ENCODE assay signal across 20 cellular contexts in genomic region chr7:132406039-132406438, GRCh38.
DNase-seq lines count a peak whose midpoint lies in the region; TF ChIP-seq lines count a peak whose summit lies in the region.
"Had no signal": no experiment of that assay in that cellular context is flagged by ENCODE, and none has a peak within 500 bp of the region (broad histone marks: within the 10 kb centered on the region; RNA-seq: fewer than 3 reads in every experiment).

No MANE protein-coding gene starts in this region.

- in situ Hi-C loops in GM23248 (cut with MboI) = no loop called here

- H3K4me2 ChIP-seq in GM23248 (ENCODE audit: unreplicated experiment) = no peak overlapping the region
- H3K4me2 ChIP-seq: BLaER1 treated with 17β-estradiol and CSF1 and Interleukin-3, amounts not matched to agents 10 nM and 100 nM had no signal

- no peaks in the 10 kb centered on the region for H4K20me1 ChIP-seq in GM23248 (ENCODE audit: insufficient read depth)
- H4K20me1 ChIP-seq: BLaER1 treated with 17β-estradiol and CSF1 and Interleukin-3, amounts not matched to agents 10 nM and 100 nM had no signal

- H3K27me3 Mint-ChIP-seq in HFFc6 (ENCODE audit: insufficient read depth) = peaks cover 29% of the 10 kb centered on the region

- H3K4me1 ChIP-seq in GM23248 (ENCODE audit: insufficient read depth) = peaks cover 3% of the 10 kb centered on the region; the same call in 1 of the 2 replicates

- no peaks in the 10 kb centered on the region for H3K79me2 ChIP-seq in GM23248 (ENCODE audit: insufficient read depth)

- 0 out of 2 replicates have a peak, but pooled peaks cover 4% of the 10 kb centered on the region for H3K36me3 Mint-ChIP-seq in HFFc6 (ENCODE audit: low read depth)
- H3K36me3 Mint-ChIP-seq: CD8-positive, alpha-beta T cell had no signal

- WGBS in GM23248 (ENCODE audit: low coverage in 1 of 2, low lambda C conversion rate in 2 of 2, missing lambda C conversion rate in 2 of 2), 2 experiments = 65% methylated on average over 4 of the region's 4 CpGs

- H3K27ac Mint-ChIP-seq in HFFc6 = no peak overlapping the region
- H3K27ac Mint-ChIP-seq: CD8-positive, alpha-beta T cell had no signal

- no peak overlapping the region for H3K4me3 Mint-ChIP-seq in HFFc6
- H3K4me3 Mint-ChIP-seq: CD8-positive, alpha-beta T cell had no signal

- no peaks in the 10 kb centered on the region for H3K36me3 ChIP-seq in GM23248 (ENCODE audit: low read depth)
- H3K36me3 ChIP-seq: BLaER1 treated with 17β-estradiol and CSF1 and Interleukin-3, amounts not matched to agents 10 nM and 100 nM had no signal

- no peak for TF ChIP-seq CTCF in cardiac fibroblast (IDR thresholded peaks at IDR 0.05; ENCODE audit: low read depth, low read length)
- no peak for TF ChIP-seq CTCF in fibroblast of the aortic adventitia (IDR thresholded peaks at IDR 0.05; ENCODE audit: insufficient read depth, low read length)
- no peak for TF ChIP-seq CTCF in HFFc6 (IDR thresholded peaks at IDR 0.05)

- H3K4me3 ChIP-seq in GM23248 (no peak overlapping the region), cardiac fibroblast (replicated peaks in 1 of 2; ENCODE audit: low read depth in 2 of 2, low read length in 2 of 2) (no peak overlapping the region), fibroblast of the aortic adventitia (ENCODE audit: low read depth, low read length) (no peak overlapping the region)
- H3K4me3 ChIP-seq: BLaER1 treated with 17β-estradiol and CSF1 and Interleukin-3, amounts not matched to agents 10 nM and 100 nM had no signal

- H2AFZ ChIP-seq in GM23248 = no peak overlapping the region

- DNase-seq in AG08395 (ENCODE audit: low spot score) (peak; percentile 51), GM23248 (peak; percentile 44), cardiac fibroblast (ENCODE audit: low read depth in 2 of 2) (peak; percentile 44 to 61), fibroblast of the aortic adventitia (ENCODE audit: low read depth) (peak; percentile 64), HFFc6 (no peak), NCI-H2029 treated with DMSO at 0.1 percent for 48 hours (lab: John Stamatoyannopoulos, UW) (no peak), NCI-H82 treated with DMSO at 0.1 percent for 48 hours (lab: John Stamatoyannopoulos, UW; ENCODE audit: unreplicated experiment) (no peak)
- DNase-seq in stimulated activated CD4-positive, alpha-beta T cell treated with anti-CD3 and anti-CD28 coated beads, Interleukin-4, amount 100 ng/mL, for 4 hours = no peak
- DNase-seq: 8988T; Calu3; CD8-positive, alpha-beta T cell; EL; KBM-7; NCI-H1417; NCI-H187 treated with DMSO at 0.1 percent for 48 hours; NCI-H226; NCI-H524 treated with DMSO at 0.1 percent for 48 hours; PC-3 had no signal

- H3K9ac ChIP-seq in GM23248 = no peak overlapping the region
- H3K9ac ChIP-seq: BLaER1 treated with 17β-estradiol and CSF1 and Interleukin-3, amounts not matched to agents 10 nM and 100 nM had no signal

- H3K27me3 ChIP-seq in GM23248 (replicated peaks; ENCODE audit: insufficient read depth) = peaks cover 8% of the 10 kb centered on the region
- H3K27me3 ChIP-seq: BLaER1 treated with 17β-estradiol and CSF1 and Interleukin-3, amounts not matched to agents 10 nM and 100 nM had no signal

- H3K9me2 ChIP-seq in GM23248 (ENCODE audit: insufficient read depth) = no peaks in the 10 kb centered on the region

- no peaks in the 10 kb centered on the region for H3K4me1 Mint-ChIP-seq in HFFc6 (ENCODE audit: low read depth)

- peaks cover 5% of the 10 kb centered on the region; the same call in 1 of the 2 replicates for H3K9me3 Mint-ChIP-seq in HFFc6
- H3K9me3 Mint-ChIP-seq: CD8-positive, alpha-beta T cell had no signal

- no peak overlapping the region for H3K27ac ChIP-seq in GM23248
- H3K27ac ChIP-seq: BLaER1 treated with 17β-estradiol and CSF1 and Interleukin-3, amounts not matched to agents 10 nM and 100 nM; RWPE1 had no signal

- no peaks in the 10 kb centered on the region for H3K9me3 ChIP-seq in GM23248 (ENCODE audit: low read depth)

- no peaks in the 10 kb centered on the region for H3F3A ChIP-seq in GM23248 (ENCODE audit: insufficient read depth)

Comparison
In these comparisons a context has a peak if more than half of its experiments do, and no peak if none do; other contexts are left out.
1. DNase-seq: peak in AG08395 (single experiment), GM23248 (single experiment), cardiac fibroblast (2 of 2) and fibroblast of the aortic adventitia (single experiment); none in stimulated activated CD4-positive, alpha-beta T cell treated with anti-CD3 and anti-CD28 coated beads, Interleukin-4, amount 100 ng/mL, for 4 hours (0 of 2), HFFc6 (single experiment), NCI-H2029 treated with DMSO at 0.1 percent for 48 hours (single experiment) and NCI-H82 treated with DMSO at 0.1 percent for 48 hours (single experiment).